ENCODE assay signal across 14 cellular contexts in genomic region chr10:97127960-97128850, GRCh38. TPM values are rescaled to one million over a fixed set of nuclear protein-coding genes. Genes with fewer than 3 reads are reported as not detected.
DNase-seq lines count a peak whose midpoint lies in the region; ATAC-seq and TF ChIP-seq lines count a peak whose summit lies in the region.
"Had no signal": no experiment of that assay in that cellular context is flagged by ENCODE, and none has a peak within 500 bp of the region (broad histone marks: within the 10 kb centered on the region; RNA-seq: fewer than 3 reads in every experiment).

No MANE protein-coding gene starts in this region.

- peaks cover 1% of the 10 kb centered on the region for H3K4me1 Mint-ChIP-seq in endodermal cell

- H3K4me3 ChIP-seq in endodermal cell (ENCODE audit: low read length), result no peak overlapping the region
- H3K4me3 ChIP-seq in mesendoderm (ENCODE audit: low read length), result no peak overlapping the region
- H3K4me3 ChIP-seq: left lung, PC-9 had no signal

- H3K27ac Mint-ChIP-seq in endodermal cell, result no peak overlapping the region

- H3K79me2 ChIP-seq in mesendoderm (ENCODE audit: control insufficient read depth, insufficient read depth, low read length), result no peaks in the 10 kb centered on the region

- no peak overlapping the region for H3K23ac ChIP-seq in mesendoderm (ENCODE audit: low read length)

- ATAC-seq in sciatic nerve, result peak; percentile 24
- ATAC-seq: left lung had no signal

- H3K18ac ChIP-seq in mesendoderm (ENCODE audit: low read length), result no peak overlapping the region

- no peak overlapping the region for H3K4ac ChIP-seq in mesendoderm (ENCODE audit: low read depth, low read length)

- peak overlapping the region; percentile 81 for H3K27ac ChIP-seq in endodermal cell (ENCODE audit: low read depth, low read length)
- H3K27ac ChIP-seq in mesendoderm (ENCODE audit: low read depth, low read length), result no peak overlapping the region
- H3K27ac ChIP-seq: left lung, PC-9 had no signal

- intact Hi-C loops in sciatic nerve (cut with DNase I), result no loop called here

- no peaks in the 10 kb centered on the region for H3K27me3 Mint-ChIP-seq in endodermal cell (ENCODE audit: insufficient read depth)

- no peak overlapping the region for H4K5ac ChIP-seq in mesendoderm (ENCODE audit: low read length)

- no peak overlapping the region for H3K9ac ChIP-seq in endodermal cell (ENCODE audit: extremely low read depth, low read length, poor library complexity, severe bottlenecking)
- no peak overlapping the region for H3K9ac ChIP-seq in mesendoderm (ENCODE audit: low read length)

- H3K9me3 ChIP-seq in endodermal cell (ENCODE audit: control insufficient read depth, low read length), result no peaks in the 10 kb centered on the region
- H3K9me3 ChIP-seq: left lung had no signal

- no peak overlapping the region for H4K8ac ChIP-seq in mesendoderm (ENCODE audit: low read depth, low read length)

- H3K4me3 Mint-ChIP-seq in endodermal cell, result no peak overlapping the region

- H2BK5ac ChIP-seq in mesendoderm (ENCODE audit: low read length), result no peak overlapping the region

- H3K79me1 ChIP-seq in mesendoderm (ENCODE audit: low read length), result no peaks in the 10 kb centered on the region

- peak; percentile 50 for DNase-seq in DMS53 (lab: John Stamatoyannopoulos, UW)
- DNase-seq in DMS53 treated with DMSO at 0.1 percent for 48 hours (lab: John Stamatoyannopoulos, UW; ENCODE audit: unreplicated experiment), result no peak
- DNase-seq in NCI-H2171 treated with DMSO at 0.1 percent for 48 hours (lab: John Stamatoyannopoulos, UW), result peak; percentile 73
- no peak for DNase-seq in endodermal cell
- no peak for DNase-seq in sciatic nerve (ENCODE audit: low spot score)
- no peak for DNase-seq in mesendoderm
- DNase-seq in stimulated activated CD4-positive, alpha-beta T cell treated with anti-CD3 and anti-CD28 coated beads, Interleukin-15, amount 100 ng/mL, for 24 hours, result no peak
- no peak for DNase-seq in activated effector memory CD4-positive, alpha-beta T cell treated with anti-CD3 and anti-CD28 coated beads, Interleukin-2, amount 50 U/mL, for 16 hours
- DNase-seq: activated CD4-positive, alpha-beta T cell treated with anti-CD3 and anti-CD28 coated beads for 48 hours; HCEC 1CT; left lung; NCI-H1105 treated with DMSO at 0.1 percent for 48 hours; PC-9; T-helper 2 cell had no signal

- no peak for TF ChIP-seq CTCF in endodermal cell (conservative IDR thresholded peaks at IDR 0.05)

- H2BK15ac ChIP-seq in mesendoderm (replicated peaks; ENCODE audit: low read depth), result no peak overlapping the region

- no peaks in the 10 kb centered on the region for H3K9me3 Mint-ChIP-seq in endodermal cell

- H3K36me3 ChIP-seq in endodermal cell (ENCODE audit: control insufficient read depth, insufficient read depth, low read length), result no peaks in the 10 kb centered on the region
- H3K36me3 ChIP-seq in mesendoderm (ENCODE audit: control insufficient read depth, insufficient read depth, low read length), result no peaks in the 10 kb centered on the region
- H3K36me3 ChIP-seq: left lung had no signal

- H3K27me3 ChIP-seq in endodermal cell (ENCODE audit: control insufficient read depth, insufficient read depth, low read length, poor library complexity, severe bottlenecking), result no peaks in the 10 kb centered on the region
- H3K27me3 ChIP-seq in mesendoderm (ENCODE audit: insufficient read depth, low read length, poor library complexity), result no peaks in the 10 kb centered on the region
- H3K27me3 ChIP-seq: left lung had no signal

- no peaks in the 10 kb centered on the region for H3K36me3 Mint-ChIP-seq in endodermal cell (ENCODE audit: low read depth)

- H3K4me2 ChIP-seq in mesendoderm (ENCODE audit: low read length), result no peak overlapping the region
- H3K4me2 ChIP-seq: PC-9 had no signal

- no peak overlapping the region for H2BK120ac ChIP-seq in mesendoderm (ENCODE audit: low read depth, low read length)

- no peak overlapping the region for H3K56ac ChIP-seq in mesendoderm (ENCODE audit: low read length)

- no peaks in the 10 kb centered on the region for H3K4me1 ChIP-seq in endodermal cell (ENCODE audit: control insufficient read depth, insufficient read depth, low read length)
- H3K4me1 ChIP-seq in mesendoderm (ENCODE audit: control insufficient read depth, low read depth, low read length), result no peaks in the 10 kb centered on the region
- H3K4me1 ChIP-seq: left lung had no signal

- 71 to 89% methylated on average over 9 to 15 of the region's 15 CpGs for WGBS in endodermal cell (ENCODE audit: insufficient coverage in 1 of 2, insufficient read length in 1 of 2), 2 experiments
- WGBS in mesendoderm (ENCODE audit: extremely low coverage, insufficient coverage, low lambda C conversion rate), result no CpG with 5 or more reads among the region's 15 CpGs

- no peak overlapping the region for H2AK5ac ChIP-seq in mesendoderm (ENCODE audit: low read length)

RNA-seq across cellular contexts. Expression of gene SLIT1, which starts 57.6 kb away (rescaled TPM):
- 1 to 10 TPM in 1 of 2 donors, under 1 TPM in 1; 0.97 to 2.4 TPM for total RNA-seq in endodermal cell
- 22.5 TPM for polyA plus RNA-seq in endodermal cell (2013, experiment 1 of 2)
- polyA plus RNA-seq in endodermal cell (2013, experiment 2 of 2), result 23.2 TPM
- total RNA-seq in sciatic nerve, result 3.1 TPM
- polyA plus RNA-seq in mesendoderm (2013, experiment 1 of 2), result 0.20 TPM
- polyA plus RNA-seq in mesendoderm (2013, experiment 2 of 2), result 0.15 TPM
- total RNA-seq: PC-9 had no signal

Comparison
In these comparisons a context has a peak if more than half of its experiments do, and no peak if none do; other contexts are left out.
1. DNase-seq: peak in DMS53 (single experiment) and NCI-H2171 treated with DMSO at 0.1 percent for 48 hours (single experiment); none in DMS53 treated with DMSO at 0.1 percent for 48 hours (single experiment), endodermal cell (single experiment), sciatic nerve (single experiment), mesendoderm (single experiment), stimulated activated CD4-positive, alpha-beta T cell treated with anti-CD3 and anti-CD28 coated beads, Interleukin-15, amount 100 ng/mL, for 24 hours (single experiment) and activated effector memory CD4-positive, alpha-beta T cell treated with anti-CD3 and anti-CD28 coated beads, Interleukin-2, amount 50 U/mL, for 16 hours (single experiment).